Comparison of ENCODE assay signal across 9 cellular contexts in the genomic region with DNA sequence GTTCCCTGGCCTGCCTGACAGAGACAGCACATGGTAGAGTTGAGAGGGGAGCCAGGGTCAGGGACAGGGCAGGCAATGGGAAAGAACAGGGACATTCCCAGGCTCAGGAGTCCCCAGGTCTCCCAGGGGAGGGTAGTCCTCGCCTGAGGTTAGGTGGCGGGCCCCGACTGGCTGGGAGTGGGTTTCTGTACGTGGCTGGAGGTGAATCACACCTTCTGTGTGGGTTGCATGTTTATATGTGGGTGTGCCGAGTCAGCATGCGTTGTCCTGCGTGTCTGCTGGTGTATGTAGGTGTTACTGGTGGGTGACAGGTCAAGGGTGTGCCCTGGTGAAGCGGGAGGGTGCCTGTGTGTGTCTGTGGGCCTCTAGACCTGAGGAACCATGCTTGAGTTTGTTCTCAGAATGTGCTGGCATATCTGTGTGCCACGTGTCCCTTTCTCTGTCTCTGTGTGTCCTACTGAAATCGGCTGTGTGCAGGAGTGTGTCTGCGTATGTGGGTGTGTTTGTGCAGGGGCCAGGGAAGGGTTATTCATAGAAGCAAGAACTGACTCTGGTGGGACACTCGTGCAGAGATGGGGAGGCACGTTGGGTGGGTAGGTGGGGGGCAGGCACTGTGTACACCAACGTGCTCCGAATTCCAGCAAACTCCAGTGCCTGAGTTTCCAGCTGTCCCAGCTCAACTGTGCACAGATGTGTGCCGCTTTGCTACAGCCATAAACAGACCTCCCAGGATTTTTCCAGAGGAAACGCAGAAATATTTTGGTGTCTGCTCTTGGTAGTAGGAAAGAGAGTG. TPM values are rescaled to one million over a fixed set of nuclear protein-coding genes. Genes with fewer than 3 reads are reported as not detected.
DNase-seq lines count a peak whose midpoint lies in the region; ATAC-seq, FAIRE-seq and TF ChIP-seq lines count a peak whose summit lies in the region.
"Had no signal": no experiment of that assay in that cellular context is flagged by ENCODE, and none has a peak within 500 bp of the region (broad histone marks: within the 10 kb centered on the region; RNA-seq: fewer than 3 reads in every experiment).

No MANE protein-coding gene starts in this region.

- DNase-seq in activated CD8-positive, alpha-beta memory T cell treated with anti-CD3 and anti-CD28 coated beads, Interleukin-2, amount 50 U/mL, for 48 hours, result peak; percentile 55
- DNase-seq in activated CD8-positive, alpha-beta memory T cell treated with anti-CD3 and anti-CD28 coated beads for 24 hours, result no peak
- DNase-seq in SK-N-SH, result peak; percentile 64
- DNase-seq in keratinocyte (ENCODE audit: low read depth, low spot score), result peak; percentile 66
- DNase-seq in NOMO-1 (lab: John Stamatoyannopoulos, UW; ENCODE audit: unreplicated experiment in 2 of 2), result no peak
- DNase-seq in epidermal melanocyte (ENCODE audit: insufficient read length, low spot score), result no peak
- DNase-seq: CD4-positive, CD25-positive, alpha-beta regulatory T cell had no signal

- no peak overlapping the region for H3K4me2 ChIP-seq in SK-N-SH
- no peak overlapping the region for H3K4me2 ChIP-seq in keratinocyte (ENCODE audit: control insufficient read depth, extremely low read depth, insufficient read depth, low read depth, low read length)

- H2AFZ ChIP-seq in SK-N-SH (ENCODE audit: low read depth), result no peak overlapping the region
- no peak overlapping the region for H2AFZ ChIP-seq in keratinocyte (ENCODE audit: control insufficient read depth, low read length)

- TF ChIP-seq CTCF in SK-N-SH (IDR thresholded peaks at IDR 0.05) (no peak), keratinocyte (optimal IDR thresholded peaks at IDR 0.05 in 1 of 3, IDR thresholded peaks at IDR 0.05 in 1 of 3, conservative IDR thresholded peaks at IDR 0.05 in 1 of 3; ENCODE audit: extremely low read depth in 1 of 3, insufficient read depth in 2 of 3, low read length in 3 of 3) (no peak)

- 46% methylated on average over 11 of the region's 17 CpGs for WGBS in SK-N-SH (ENCODE audit: low lambda C conversion rate)

- H3K4me3 ChIP-seq in SK-N-SH (ENCODE audit: low read depth in 2 of 2, low read length in 1 of 2), result no peak overlapping the region
- no peak overlapping the region for H3K4me3 ChIP-seq in keratinocyte (ENCODE audit: control insufficient read depth in 2 of 3, extremely low read depth in 1 of 3, insufficient read depth in 2 of 3, low read depth in 1 of 3, low read length in 3 of 3)
- peak overlapping the region in 1 of 5 donors; percentile 23 for H3K4me3 ChIP-seq in subcutaneous abdominal adipose tissue (ENCODE audit: low read depth in 1 of 5, low read length in 5 of 5)

- FAIRE-seq in keratinocyte (lab: Jason Lieb, UNC), result no peak

- dilution Hi-C loops in keratinocyte (cut with MboI; ENCODE audit: extremely low pct_ligation_motif_present, low sequenced_read_pairs), result no loop called here

- H3K27me3 ChIP-seq in SK-N-SH (ENCODE audit: insufficient read depth) (peaks cover 15% of the 10 kb centered on the region; the same call in 1 of the 2 replicates), keratinocyte (ENCODE audit: control insufficient read depth, extremely low read depth, insufficient read depth, low read length) (peaks cover 17% of the 10 kb centered on the region), subcutaneous abdominal adipose tissue (ENCODE audit: control insufficient read depth in 5 of 5, insufficient read depth in 4 of 5, low read length in 5 of 5) (peaks cover 0 to 13% (median 0%) of the 10 kb centered on the region in 5 donors)

- H3K79me2 ChIP-seq in SK-N-SH (ENCODE audit: insufficient read depth) (no peaks in the 10 kb centered on the region), keratinocyte (ENCODE audit: control insufficient read depth, insufficient read depth, low read length) (no peaks in the 10 kb centered on the region)

- CTCF ChIA-PET in SK-N-SH (lab: Yijun Ruan, JAX), result interaction anchor here (0.6 to 5.3 kb wide), 9 partner anchors 8 to 824 kb away, joined by 3 to 33 read pairs (median 3); no protein-coding TSS in a partner anchor

- H3K4me1 ChIP-seq in SK-N-SH (ENCODE audit: control insufficient read depth in 1 of 2, insufficient read depth in 2 of 2, low read depth in 1 of 2, low read length in 1 of 2) (peaks cover 0 to 65% of the 10 kb centered on the region in 2 experiments; a peak in 2 of 4 replicates), keratinocyte (ENCODE audit: control insufficient read depth, extremely low read depth, insufficient read depth, low read length) (peaks cover 10% of the 10 kb centered on the region), subcutaneous abdominal adipose tissue (ENCODE audit: control insufficient read depth in 5 of 5, insufficient read depth in 5 of 5, low read length in 5 of 5) (peaks cover 8 to 53% (median 48%) of the 10 kb centered on the region in 5 donors)

- TF ChIP-seq RAD21 in SK-N-SH (IDR thresholded peaks at IDR 0.05; ENCODE audit: low read length), result no peak

- TF ChIP-seq EP300 in SK-N-SH (IDR thresholded peaks at IDR 0.05; ENCODE audit: borderline replicate concordance in 1 of 2, low read depth in 1 of 2, low read length in 1 of 2), result 0 out of 4 replicates have a peak, but pooled peaks of 1 of the 2 experiments have one; percentile 26

- H4K20me1 ChIP-seq in SK-N-SH (ENCODE audit: insufficient read depth) (no peaks in the 10 kb centered on the region), keratinocyte (ENCODE audit: control insufficient read depth, extremely low read depth, insufficient read depth, low read length) (no peaks in the 10 kb centered on the region)

- no peak overlapping the region for H3K9ac ChIP-seq in SK-N-SH
- peak overlapping the region; percentile 43 for H3K9ac ChIP-seq in keratinocyte (ENCODE audit: control insufficient read depth, extremely low read depth, insufficient read depth, low read length)
- no peak overlapping the region for H3K9ac ChIP-seq in subcutaneous abdominal adipose tissue (ENCODE audit: low read length in 5 of 5)

- no peaks in the 10 kb centered on the region for H3K9me2 ChIP-seq in SK-N-SH

- no peaks in the 10 kb centered on the region for H3F3A ChIP-seq in SK-N-SH (replicated peaks; ENCODE audit: insufficient read depth)

- H3K36me3 ChIP-seq in SK-N-SH (replicated peaks in 1 of 2; ENCODE audit: control insufficient read depth in 1 of 2, insufficient read depth in 2 of 2, low read length in 1 of 2) (no peaks in the 10 kb centered on the region), keratinocyte (ENCODE audit: control insufficient read depth in 2 of 2, extremely low read depth in 1 of 2, insufficient read depth in 2 of 2, low read length in 2 of 2) (no peaks in the 10 kb centered on the region), subcutaneous abdominal adipose tissue (ENCODE audit: control insufficient read depth in 5 of 5, insufficient read depth in 5 of 5, low read length in 5 of 5) (no peaks in the 10 kb centered on the region)

- H3K27ac ChIP-seq in SK-N-SH (ENCODE audit: low read depth in 2 of 2, low read length in 1 of 2) (peak overlapping the region in 1 of 2 experiments; percentile 91; a peak in 2 of 4 replicates), keratinocyte (ENCODE audit: control insufficient read depth, insufficient read depth, low read length) (peak overlapping the region; percentile 50), subcutaneous abdominal adipose tissue (ENCODE audit: low read depth, low read length) (peak overlapping the region; percentile 79)

- no peaks in the 10 kb centered on the region for H3K9me1 ChIP-seq in keratinocyte (ENCODE audit: control insufficient read depth, extremely low read depth, insufficient read depth, low read length)

- ATAC-seq in HG02981 (IDR thresholded peaks at IDR 0.05; ENCODE audit: unreplicated experiment), result no peak

- H3K9me3 ChIP-seq in SK-N-SH (no peaks in the 10 kb centered on the region), keratinocyte (ENCODE audit: control insufficient read depth, low read depth, low read length) (no peaks in the 10 kb centered on the region), subcutaneous abdominal adipose tissue (ENCODE audit: control insufficient read depth in 5 of 5, low read length in 5 of 5) (no peaks in the 10 kb centered on the region)

- POLR2A ChIA-PET in SK-N-SH (lab: Yijun Ruan, JAX), result interaction anchor here (0.6 to 1.2 kb wide), 2 partner anchors 9 to 65 kb away, joined by 3 to 4 read pairs; no protein-coding TSS in a partner anchor

RNA-seq across cellular contexts. Expression of a gene that starts 23.8 kb away (rescaled TPM):
- polyA plus RNA-seq in SK-N-SH (2012; rRNA removed), result 27.6 and 28.0 TPM in 2 replicates
- polyA plus RNA-seq in SK-N-SH (2012; cell fraction: cytosol; rRNA removed), result 13.8 and 20.5 TPM in 2 replicates
- 22.1 and 33.5 TPM in 2 replicates for polyA plus RNA-seq in SK-N-SH (2012; cell fraction: nucleus; rRNA removed)
- polyA plus RNA-seq in keratinocyte, result 10.9 to 21.0 TPM (median 11.2 TPM) in 3 replicates
- polyA plus RNA-seq in keratinocyte (2011; ENCODE audit: low read depth), result 1.9 TPM
- 8.5 and 15.4 TPM in 2 replicates for polyA plus RNA-seq in keratinocyte (2011; cell fraction: cytosol; rRNA removed)
- 11.1 and 15.6 TPM in 2 replicates for polyA plus RNA-seq in keratinocyte (2011; cell fraction: nucleus; rRNA removed)
- 7.5 and 10.9 TPM in 2 replicates for polyA plus RNA-seq in keratinocyte (2012; ENCODE audit: low replicate concordance)
- 8.6 to 13.2 TPM (median 9.1 TPM) in 3 replicates for polyA minus RNA-seq in keratinocyte
- polyA minus RNA-seq in keratinocyte (2011; cell fraction: cytosol; rRNA and poly(A)+ RNA removed), result 31.3 TPM
- polyA minus RNA-seq in keratinocyte (2011; cell fraction: nucleus; rRNA and poly(A)+ RNA removed), result 8.5 and 10.3 TPM in 2 replicates

RNA-seq across cellular contexts. Expression of a gene that starts 49.1 kb away (rescaled TPM):
- 0.03 TPM in 1 of 2 replicates, not detected in the other for polyA plus RNA-seq in SK-N-SH (2012; rRNA removed)
- polyA plus RNA-seq in SK-N-SH (2012; cell fraction: cytosol; rRNA removed), result 0.03 TPM in 1 of 2 replicates, not detected in the other
- 0.05 TPM in 1 of 2 replicates, not detected in the other for polyA plus RNA-seq in SK-N-SH (2012; cell fraction: nucleus; rRNA removed)
- 303 to 611 TPM (median 463 TPM) in 3 replicates for polyA plus RNA-seq in keratinocyte
- polyA plus RNA-seq in keratinocyte (2011; ENCODE audit: low read depth), result 1,306 TPM
- polyA plus RNA-seq in keratinocyte (2011; cell fraction: cytosol; rRNA removed), result 465 and 526 TPM in 2 replicates
- 422 and 529 TPM in 2 replicates for polyA plus RNA-seq in keratinocyte (2011; cell fraction: nucleus; rRNA removed)
- polyA plus RNA-seq in keratinocyte (2012; ENCODE audit: low replicate concordance), result 316 and 929 TPM in 2 replicates
- polyA minus RNA-seq in keratinocyte, result 758 to 1,045 TPM (median 830 TPM) in 3 replicates
- polyA minus RNA-seq in keratinocyte (2011; cell fraction: cytosol; rRNA and poly(A)+ RNA removed), result 496 TPM
- 293 and 344 TPM in 2 replicates for polyA minus RNA-seq in keratinocyte (2011; cell fraction: nucleus; rRNA and poly(A)+ RNA removed)
- polyA plus RNA-seq: CD4-positive, CD25-positive, alpha-beta regulatory T cell had no signal

RNA-seq across cellular contexts. Expression of a gene that starts 52.9 kb away (rescaled TPM):
- polyA plus RNA-seq in SK-N-SH (2012; rRNA removed) (0.02 TPM in 1 of 2 replicates, not detected in the other), keratinocyte (0.61 to 0.96 TPM (median 0.90 TPM) in 3 replicates)
- 0.01 and 0.03 TPM in 2 replicates for polyA plus RNA-seq in SK-N-SH (2012; cell fraction: cytosol; rRNA removed)
- not detected in 2 replicates for polyA plus RNA-seq in SK-N-SH (2012; cell fraction: nucleus; rRNA removed)
- polyA plus RNA-seq in keratinocyte (2011; ENCODE audit: low read depth), result 3.2 TPM
- 0.55 and 0.85 TPM in 2 replicates for polyA plus RNA-seq in keratinocyte (2011; cell fraction: cytosol; rRNA removed)
- 0.45 and 1.5 TPM in 2 replicates for polyA plus RNA-seq in keratinocyte (2011; cell fraction: nucleus; rRNA removed)
- polyA plus RNA-seq in keratinocyte (2012; ENCODE audit: low replicate concordance), result 0.89 and 9.7 TPM in 2 replicates
- polyA minus RNA-seq in keratinocyte, result 1.2 to 1.6 TPM (median 1.2 TPM) in 3 replicates
- polyA minus RNA-seq in keratinocyte (2011; cell fraction: cytosol; rRNA and poly(A)+ RNA removed), result not detected
- polyA minus RNA-seq in keratinocyte (2011; cell fraction: nucleus; rRNA and poly(A)+ RNA removed), result 0.62 and 0.63 TPM in 2 replicates
- polyA plus RNA-seq: CD4-positive, CD25-positive, alpha-beta regulatory T cell had no signal

Comparison
In these comparisons a context has a peak if more than half of its experiments do, and no peak if none do; other contexts are left out.
1. DNase-seq: peak in activated CD8-positive, alpha-beta memory T cell treated with anti-CD3 and anti-CD28 coated beads, Interleukin-2, amount 50 U/mL, for 48 hours (single experiment), SK-N-SH (single experiment) and keratinocyte (single experiment); none in activated CD8-positive, alpha-beta memory T cell treated with anti-CD3 and anti-CD28 coated beads for 24 hours (single experiment), NOMO-1 (0 of 2) and epidermal melanocyte (single experiment).
2. RNA of a gene that starts 49.1 kb away (polyA plus RNA-seq): 303 to 1,306 TPM in keratinocyte; 0.03 to 0.05 TPM in SK-N-SH; every median in the first group is over 100 times any median in the second.